In the genomic region with DNA sequence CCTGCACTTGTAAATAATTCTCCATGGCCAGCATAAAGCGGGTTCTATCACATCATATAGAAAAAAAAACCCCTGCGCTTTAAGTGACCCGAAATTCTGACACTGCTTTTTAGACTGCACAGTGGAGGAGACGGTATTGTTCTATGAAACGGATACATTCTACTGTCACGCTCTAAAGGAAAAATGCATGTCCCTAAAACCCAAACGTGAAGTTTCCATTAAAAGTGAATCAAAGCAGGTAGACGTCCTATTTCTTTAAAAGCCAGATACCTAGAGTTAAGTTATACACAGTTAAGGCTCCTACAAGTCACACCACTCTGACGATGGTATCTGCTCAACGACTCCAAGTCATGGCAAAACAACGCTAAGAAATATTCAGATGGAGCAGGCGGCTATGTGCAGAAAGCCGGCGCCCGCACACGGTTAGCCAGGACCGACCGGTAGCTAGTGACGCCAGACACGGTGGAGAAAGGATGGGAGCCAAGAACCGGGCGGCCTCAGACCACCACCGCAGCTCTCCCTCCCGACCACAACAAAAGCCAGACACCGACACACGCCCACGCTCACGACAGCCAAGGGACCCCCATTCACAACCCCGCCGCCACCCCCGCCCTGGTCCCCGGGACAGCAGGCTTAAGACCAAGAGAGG, we compare ENCODE assay signal across 8 cellular contexts. TPM values are rescaled to one million over a fixed set of nuclear protein-coding genes. Genes with fewer than 3 reads are reported as not detected.
DNase-seq lines count a peak whose midpoint lies in the region; ATAC-seq and TF ChIP-seq lines count a peak whose summit lies in the region.

No MANE protein-coding gene starts in this region.

- CTCF ChIA-PET in activated CD8-positive, alpha-beta T cell treated with anti-CD3 and anti-CD28 coated beads, Interleukin-2, amount 10 ng/mL, durations not matched to agents 7 days and 5 days (lab: Charles Lee): interaction anchor here (1.0 to 2.4 kb wide), 4 partner anchors 11 to 136 kb away, joined by 3 to 14 read pairs (median 4); no protein-coding TSS in a partner anchor

- H3K9me3 Mint-ChIP-seq in IgD-negative memory B cell: no peaks in the 10 kb centered on the region
- no peaks in the 10 kb centered on the region for H3K9me3 Mint-ChIP-seq in activated CD8-positive, alpha-beta T cell treated with anti-CD3 and anti-CD28 coated beads, Interleukin-2, amount 10 ng/mL, durations not matched to agents 7 days and 5 days (ENCODE audit: insufficient read depth)

- POLR2A ChIA-PET in activated CD8-positive, alpha-beta T cell treated with anti-CD3 and anti-CD28 coated beads, Interleukin-2, amount 10 ng/mL, durations not matched to agents 7 days and 5 days (lab: Charles Lee): interaction anchor here (0.6 to 5.0 kb wide), 30 partner anchors 11 to 358 kb away, joined by 3 to 78 read pairs (median 6); a partner anchor contains a TSS

- DNase-seq in COLO668 (lab: John Stamatoyannopoulos, UW; ENCODE audit: unreplicated experiment) (peak; percentile 30), foreskin melanocyte (peak; percentile 8), ovary (no peak), NCI-H226 (no peak)
- DNase-seq in activated CD8-positive, alpha-beta T cell treated with anti-CD3 and anti-CD28 coated beads, Interleukin-2, amount 10 ng/mL, durations not matched to agents 7 days and 5 days: no peak
- no peak for DNase-seq in effector CD4-positive, alpha-beta T cell

- H3K36me3 Mint-ChIP-seq in IgD-negative memory B cell: no peaks in the 10 kb centered on the region
- H3K36me3 Mint-ChIP-seq in activated CD8-positive, alpha-beta T cell treated with anti-CD3 and anti-CD28 coated beads, Interleukin-2, amount 10 ng/mL, durations not matched to agents 7 days and 5 days (ENCODE audit: low read depth): peaks cover 28% of the 10 kb centered on the region

- TF ChIP-seq POLR2A in ovary (IDR thresholded peaks at IDR 0.05): no peak

- H3K4me1 ChIP-seq in ovary (ENCODE audit: insufficient read depth): peaks cover 5% of the 10 kb centered on the region

- H3K4me3 ChIP-seq in ovary: peak overlapping the region; percentile 90

- H3K27ac Mint-ChIP-seq in IgD-negative memory B cell: peak overlapping the region; percentile 97 to 99 (median 98)
- H3K27ac Mint-ChIP-seq in activated CD8-positive, alpha-beta T cell treated with anti-CD3 and anti-CD28 coated beads, Interleukin-2, amount 10 ng/mL, durations not matched to agents 7 days and 5 days: peak overlapping the region; percentile 98

- ATAC-seq in GM19455 (IDR thresholded peaks at IDR 0.05; ENCODE audit: unreplicated experiment): peak; percentile 23
- ATAC-seq in activated CD8-positive, alpha-beta T cell treated with anti-CD3 and anti-CD28 coated beads, Interleukin-2, amount 10 ng/mL, durations not matched to agents 7 days and 5 days: peak; percentile 47

- peaks cover 11 to 31% (median 26%) of the 10 kb centered on the region in 3 donors for H3K4me1 Mint-ChIP-seq in IgD-negative memory B cell
- peaks cover 28% of the 10 kb centered on the region for H3K4me1 Mint-ChIP-seq in activated CD8-positive, alpha-beta T cell treated with anti-CD3 and anti-CD28 coated beads, Interleukin-2, amount 10 ng/mL, durations not matched to agents 7 days and 5 days (ENCODE audit: low read depth)

- peak overlapping the region; percentile 95 to 99 (median 98) for H3K4me3 Mint-ChIP-seq in IgD-negative memory B cell
- peak overlapping the region; percentile 84 for H3K4me3 Mint-ChIP-seq in activated CD8-positive, alpha-beta T cell treated with anti-CD3 and anti-CD28 coated beads, Interleukin-2, amount 10 ng/mL, durations not matched to agents 7 days and 5 days

- no peaks in the 10 kb centered on the region for H3K9me3 ChIP-seq in ovary

- intact Hi-C loops in ovary (cut with DNase I): loop anchor here in 2 of 4 donors (5.0 to 10.0 kb wide), 3 partner anchors 49 to 409 kb away; a partner anchor contains a TSS

- H3K27me3 Mint-ChIP-seq in IgD-negative memory B cell: no peaks in the 10 kb centered on the region
- no peaks in the 10 kb centered on the region for H3K27me3 Mint-ChIP-seq in activated CD8-positive, alpha-beta T cell treated with anti-CD3 and anti-CD28 coated beads, Interleukin-2, amount 10 ng/mL, durations not matched to agents 7 days and 5 days (ENCODE audit: low read depth)

- no peaks in the 10 kb centered on the region for H3K27me3 ChIP-seq in ovary

- 1% methylated on average over 22 to 32 of the region's 32 CpGs for WGBS in ovary, 3 donors

- no peak for TF ChIP-seq EP300 in ovary (IDR thresholded peaks at IDR 0.05)

- no peaks in the 10 kb centered on the region for H3K36me3 ChIP-seq in ovary

- no peak for TF ChIP-seq CTCF in ovary (IDR thresholded peaks at IDR 0.05)

- peak overlapping the region; percentile 97 to 99 for H3K27ac ChIP-seq in ovary

RNA-seq across cellular contexts. Expression of a gene that starts 0.8 kb away (rescaled TPM):
- 875 TPM for polyA plus RNA-seq in IgD-negative memory B cell
- total RNA-seq in activated CD8-positive, alpha-beta T cell treated with anti-CD3 and anti-CD28 coated beads, Interleukin-2, amount 10 ng/mL, durations not matched to agents 7 days and 5 days: 100 to 1,000 TPM; 203 to 206 TPM
- 100 to 1,000 TPM; 263 to 464 (median 361) TPM for total RNA-seq in ovary
- 1,000 to 10,000 TPM in 1 of 2 donors, 100 to 1,000 TPM in 1; 751 to 1,077 TPM for polyA plus RNA-seq in ovary

RNA-seq across cellular contexts. Expression of a gene that starts 49.9 kb away (rescaled TPM):
- polyA plus RNA-seq in IgD-negative memory B cell (215 TPM), ovary (10 to 100 TPM; 28.0 to 81.7 TPM)
- 100 to 1,000 TPM; 158 to 167 TPM for total RNA-seq in activated CD8-positive, alpha-beta T cell treated with anti-CD3 and anti-CD28 coated beads, Interleukin-2, amount 10 ng/mL, durations not matched to agents 7 days and 5 days
- total RNA-seq in ovary: 100 to 1,000 TPM in 2 of 7 donors, 10 to 100 TPM in 5; 76.1 to 142 (median 91.6) TPM

Comparison
In these comparisons a context has a peak if more than half of its experiments do, and no peak if none do; other contexts are left out.
1. DNase-seq: peak in COLO668 (single experiment) and foreskin melanocyte (single experiment); none in activated CD8-positive, alpha-beta T cell treated with anti-CD3 and anti-CD28 coated beads, Interleukin-2, amount 10 ng/mL, durations not matched to agents 7 days and 5 days (single experiment), ovary (0 of 5), effector CD4-positive, alpha-beta T cell (single experiment) and NCI-H226 (single experiment).